17 cellular contexts compared by ENCODE assay signal in genomic region chr20:43710370-43711044, GRCh38. TPM values are rescaled to one million over a fixed set of nuclear protein-coding genes. Genes with fewer than 3 reads are reported as not detected.
DNase-seq lines count a peak whose midpoint lies in the region; ATAC-seq, FAIRE-seq and TF ChIP-seq lines count a peak whose summit lies in the region.
"Had no signal": no experiment of that assay in that cellular context is flagged by ENCODE, and none has a peak within 500 bp of the region (broad histone marks: within the 10 kb centered on the region; RNA-seq: fewer than 3 reads in every experiment).

No MANE protein-coding gene starts in this region.

- DNase-seq in K562 (ENCODE audit: extremely low read depth in 1 of 4, low spot score in 3 of 4) = no peak
- no peak for DNase-seq in NCI-H226
- DNase-seq in amniotic stem cell (lab: John Stamatoyannopoulos, UW) = no peak
- no peak for DNase-seq in stimulated activated naive CD4-positive, alpha-beta T cell treated with Interleukin-2 at 50 U/mL for 16 hours (lab: John Stamatoyannopoulos, UW)
- no peak for DNase-seq in RCC 7860 (ENCODE audit: low spot score)
- DNase-seq: activated CD4-positive, CD25-positive, alpha-beta regulatory T cell treated with anti-CD3 and anti-CD28 coated beads, Interleukin-2, amount 50 U/mL, for 72 hours; body of pancreas; mammary epithelial cell had no signal

- no peaks in the 10 kb centered on the region; the same call in 1 of the 2 replicates for H4K20me1 ChIP-seq in K562 (replicated peaks; ENCODE audit: control insufficient read depth, insufficient read depth, low read length)

- in situ Hi-C loops in K562 (cut with MboI) = no loop called here

- no peak for TF ChIP-seq POLR2A in K562 (conservative IDR thresholded peaks at IDR 0.05)

- intact Hi-C loops in K562 (cut with micrococcal nuclease) = no loop called here

- CTCF ChIA-PET in K562 (lab: Yijun Ruan, JAX; ENCODE audit: low intra/inter-chr PET ratio) = no interaction called here

- no peak overlapping the region for H3K4me3 ChIP-seq in K562
- H3K4me3 ChIP-seq: body of pancreas, HAP-1, prostate gland, SJSA1, thoracic aorta had no signal

- no peaks in the 10 kb centered on the region for H3K4me1 ChIP-seq in K562 (replicated peaks in 1 of 2; ENCODE audit: control insufficient read depth in 2 of 2, insufficient read depth in 2 of 2, low read length in 2 of 2)
- H3K4me1 ChIP-seq: body of pancreas, HAP-1, prostate gland, SJSA1 had no signal

- H3K9me3 ChIP-seq in K562 (replicated peaks; ENCODE audit: control insufficient read depth, insufficient read depth, low read depth, low read length) = no peaks in the 10 kb centered on the region
- H3K9me3 ChIP-seq: body of pancreas, HAP-1, prostate gland, SJSA1, thoracic aorta had no signal

- TF ChIP-seq RAD21 in K562 (CRISPR knock-in tag; conservative IDR thresholded peaks at IDR 0.05 in 1 of 2, IDR thresholded peaks at IDR 0.05 in 1 of 2) = no peak

- no TSS peak for BruUV-seq in K562 (replicated peaks; lab: Mats Ljungman, UMichigan)

- TF ChIP-seq CTCF in K562 (IDR thresholded peaks at IDR 0.05 in 2 of 3, conservative IDR thresholded peaks at IDR 0.05 in 1 of 3; ENCODE audit: insufficient read depth in 2 of 3, low read depth in 1 of 3, low read length in 3 of 3) = no peak

- 90% methylated on average over 9 of the region's 9 CpGs for WGBS in K562 (ENCODE audit: insufficient coverage, low coverage, missing lambda C conversion rate)

- TF ChIP-seq EP300 in K562 (IDR thresholded peaks at IDR 0.05; ENCODE audit: low read length) = no peak

- peaks cover 88% of the 10 kb centered on the region; the same call in 2 of the 3 replicates for H3K36me3 ChIP-seq in K562 (ENCODE audit: control insufficient read depth, insufficient read depth, low read length)
- H3K36me3 ChIP-seq: prostate gland, thoracic aorta had no signal

- no peaks in the 10 kb centered on the region for H3K9me1 ChIP-seq in K562 (ENCODE audit: control insufficient read depth, insufficient read depth, low read length)

- FAIRE-seq in K562 (lab: Jason Lieb, UNC) = no peak
- FAIRE-seq in RCC 7860 (lab: Jason Lieb, UNC) = no peak

- no peaks in the 10 kb centered on the region; the same call in 2 of the 3 replicates for H3K79me2 ChIP-seq in K562 (ENCODE audit: control insufficient read depth, insufficient read depth, low read length)

- no peak overlapping the region for H2AFZ ChIP-seq in K562 (ENCODE audit: low read depth, low read length)

- H3K27me3 ChIP-seq in K562 (ENCODE audit: control insufficient read depth in 2 of 2, insufficient read depth in 2 of 2, low read length in 2 of 2) = no peaks in the 10 kb centered on the region
- H3K27me3 ChIP-seq: body of pancreas, SJSA1 had no signal

- ATAC-seq in GM18511 (IDR thresholded peaks at IDR 0.05; ENCODE audit: unreplicated experiment) = peak; percentile 78
- ATAC-seq in GM21526 (IDR thresholded peaks at IDR 0.05; ENCODE audit: low FRiP score, unreplicated experiment) = peak; percentile 54
- ATAC-seq in HG03095 (IDR thresholded peaks at IDR 0.05; ENCODE audit: unreplicated experiment) = peak; percentile 46
- ATAC-seq in K562 = no peak
- ATAC-seq: body of pancreas had no signal

- H3K9ac ChIP-seq in K562 (ENCODE audit: insufficient read depth in 1 of 2, low read depth in 2 of 2, low read length in 2 of 2) = no peak overlapping the region

- POLR2A ChIA-PET in K562 (lab: Yijun Ruan, JAX) = interaction anchor here (0.5 kb wide), 1 partner anchor 1432 kb away, joined by 3 read pairs; no protein-coding TSS in a partner anchor

- no peak overlapping the region for H3K4me2 ChIP-seq in K562 (ENCODE audit: insufficient read depth, low read length)

- no peak overlapping the region for H3K27ac ChIP-seq in K562 (ENCODE audit: extremely low read depth, low read depth, low read length)
- H3K27ac ChIP-seq: body of pancreas, C4-2B, prostate gland, SJSA1, thoracic aorta had no signal

TF ChIP-seq in K562, 482 proteins besides CTCF, POLR2A, EP300 and RAD21:
- no peak for TF ChIP-seq CHCHD3 (CRISPR knock-in tag; IDR thresholded peaks at IDR 0.05)
- TF ChIP-seq E2F1 (CRISPR knock-in tag; IDR thresholded peaks at IDR 0.05) = no peak
- peak; percentile 23; the same call in 1 of the 2 replicates for TF ChIP-seq TFE3 (CRISPR knock-in tag; IDR thresholded peaks at IDR 0.05)
- no peak for TF ChIP-seq ZNF347 (CRISPR knock-in tag; IDR thresholded peaks at IDR 0.05; ENCODE audit: low read depth)
- TF ChIP-seq CBX8 (IDR thresholded peaks at IDR 0.05; ENCODE audit: borderline replicate concordance, extremely low read depth, low read depth, low read length, poor library complexity, severe bottlenecking) = no peak
- TF ChIP-seq MAFK (IDR thresholded peaks at IDR 0.05; ENCODE audit: low read length) = no peak
- no peak for TF ChIP-seq ZNF707 (CRISPR knock-in tag; conservative IDR thresholded peaks at IDR 0.05)
- no peak for TF ChIP-seq ZNF655 (CRISPR knock-in tag; IDR thresholded peaks at IDR 0.05)

RNA-seq across cellular contexts. Expression of gene GTSF1L, which starts 16.3 kb away (rescaled TPM):
- total RNA-seq in K562 (2011; cell fraction: chromatin; rRNA removed; ENCODE audit: low replicate concordance) = not detected in 2 replicates
- total RNA-seq in K562 (2011; cell fraction: nucleolus; rRNA removed) = not detected in 2 replicates
- not detected in 2 replicates for total RNA-seq in K562 (2011; cell fraction: nucleoplasm; rRNA removed)
- total RNA-seq in K562 (2014; rRNA removed) (not detected in 2 replicates), K562 (2014; rRNA removed; fragmentation: Illumina TruSeq; extraction: Trizol) (not detected in 2 replicates), K562 (2015; rRNA removed; fragmentation: Illumina TruSeq; extraction: Trizol) (not detected in 2 replicates), K562 (2021) (not detected in 2 replicates)
- polyA plus RNA-seq in K562 (2011; rRNA removed) (not detected in 2 replicates), K562 (2014; fragmentation: Illumina TruSeq; extraction: Trizol) (not detected in 2 replicates), K562 (2014; fragmentation: Nextera tagmentation; extraction: Ambion mirVana) (not detected), K562 (2014; rRNA removed) (not detected in 2 replicates)
- not detected in 2 replicates for polyA plus RNA-seq in K562 (2011; cell fraction: cytosol; rRNA removed)
- not detected in 2 replicates for polyA plus RNA-seq in K562 (2011; cell fraction: nucleus; rRNA removed)
- polyA plus RNA-seq in K562 (2012) = not detected in 2 replicates
- polyA minus RNA-seq in K562 (2011; rRNA and poly(A)+ RNA removed) = not detected in 2 replicates
- not detected in 2 replicates for polyA minus RNA-seq in K562 (2011; cell fraction: cytosol; rRNA and poly(A)+ RNA removed)
- not detected in 2 replicates for polyA minus RNA-seq in K562 (2011; cell fraction: nucleus; rRNA and poly(A)+ RNA removed)
- total RNA-seq: body of pancreas, mammary epithelial cell, NCI-H460, SJSA1, thoracic aorta had no signal
- polyA plus RNA-seq: mammary epithelial cell had no signal

RNA-seq across cellular contexts. Expression of gene MYBL2, which starts 43.6 kb away (rescaled TPM):
- total RNA-seq in K562 (2011; cell fraction: chromatin; rRNA removed; ENCODE audit: low replicate concordance) = 25.5 and 54.2 TPM in 2 replicates
- total RNA-seq in K562 (2011; cell fraction: nucleolus; rRNA removed) = 28.0 and 31.8 TPM in 2 replicates
- 22.6 and 26.3 TPM in 2 replicates for total RNA-seq in K562 (2011; cell fraction: nucleoplasm; rRNA removed)
- 111 and 154 TPM in 2 replicates for total RNA-seq in K562 (2014; rRNA removed)
- 26.2 and 31.1 TPM in 2 replicates for total RNA-seq in K562 (2014; rRNA removed; fragmentation: Illumina TruSeq; extraction: Trizol)
- 52.5 and 53.6 TPM in 2 replicates for total RNA-seq in K562 (2015; rRNA removed; fragmentation: Illumina TruSeq; extraction: Trizol)
- total RNA-seq in K562 (2021) = 161 and 169 TPM in 2 replicates
- polyA plus RNA-seq in K562 (2011; rRNA removed) = 27.6 and 33.8 TPM in 2 replicates
- 39.0 and 57.5 TPM in 2 replicates for polyA plus RNA-seq in K562 (2011; cell fraction: cytosol; rRNA removed)
- 29.2 and 49.4 TPM in 2 replicates for polyA plus RNA-seq in K562 (2011; cell fraction: nucleus; rRNA removed)
- 113 and 131 TPM in 2 replicates for polyA plus RNA-seq in K562 (2012)
- polyA plus RNA-seq in K562 (2014; fragmentation: Illumina TruSeq; extraction: Trizol) = 141 and 149 TPM in 2 replicates
- polyA plus RNA-seq in K562 (2014; fragmentation: Nextera tagmentation; extraction: Ambion mirVana) = 1 to 10 TPM; 4.4 to 6.3 TPM
- 62.1 and 80.2 TPM in 2 replicates for polyA plus RNA-seq in K562 (2014; rRNA removed)
- polyA minus RNA-seq in K562 (2011; rRNA and poly(A)+ RNA removed) = 27.8 and 34.3 TPM in 2 replicates
- 57.3 and 64.6 TPM in 2 replicates for polyA minus RNA-seq in K562 (2011; cell fraction: cytosol; rRNA and poly(A)+ RNA removed)
- 12.4 and 15.3 TPM in 2 replicates for polyA minus RNA-seq in K562 (2011; cell fraction: nucleus; rRNA and poly(A)+ RNA removed)
